Comparison of ENCODE assay signal across 9 cellular contexts in the genomic region with DNA sequence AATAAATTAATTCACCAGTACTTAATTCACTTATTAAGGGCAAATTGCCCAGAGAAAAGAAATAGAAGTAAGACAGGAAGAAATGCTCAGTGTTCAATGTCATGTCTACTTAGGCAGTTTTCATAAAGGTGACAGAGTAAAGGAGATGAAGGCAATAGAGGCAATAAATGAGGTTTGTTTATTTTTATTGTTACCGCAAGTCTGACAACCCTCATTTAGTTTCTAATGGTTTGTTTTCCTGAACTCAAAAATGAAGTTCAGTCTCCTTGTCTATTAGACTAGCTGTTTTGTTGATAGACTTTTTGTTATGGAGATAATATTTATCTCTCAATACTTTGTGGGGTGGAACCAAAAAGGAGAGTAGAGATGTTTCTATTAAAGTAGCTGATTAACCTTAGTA.
"Had no signal": no experiment of that assay in that cellular context is flagged by ENCODE, and none has a peak within 500 bp of the region (broad histone marks: within the 10 kb centered on the region; RNA-seq: fewer than 3 reads in every experiment).

No MANE protein-coding gene starts in this region.

- H2AFZ ChIP-seq: GM23248, GM23338 had no signal

- H3K4me2 ChIP-seq: GM23338 had no signal

- H3K36me3 ChIP-seq: HAP-1 had no signal

- H3K4me3 ChIP-seq: GM23248, GM23338, HAP-1 had no signal

- H3K27ac ChIP-seq: GM23248 had no signal

- H3K9me3 ChIP-seq: HAP-1 had no signal

- ATAC-seq: GM23338, HCT116 had no signal

- DNase-seq: GM23248, GOT3, H7, H9, HCEC 1CT, HFFc6 had no signal
